In the genomic region with DNA sequence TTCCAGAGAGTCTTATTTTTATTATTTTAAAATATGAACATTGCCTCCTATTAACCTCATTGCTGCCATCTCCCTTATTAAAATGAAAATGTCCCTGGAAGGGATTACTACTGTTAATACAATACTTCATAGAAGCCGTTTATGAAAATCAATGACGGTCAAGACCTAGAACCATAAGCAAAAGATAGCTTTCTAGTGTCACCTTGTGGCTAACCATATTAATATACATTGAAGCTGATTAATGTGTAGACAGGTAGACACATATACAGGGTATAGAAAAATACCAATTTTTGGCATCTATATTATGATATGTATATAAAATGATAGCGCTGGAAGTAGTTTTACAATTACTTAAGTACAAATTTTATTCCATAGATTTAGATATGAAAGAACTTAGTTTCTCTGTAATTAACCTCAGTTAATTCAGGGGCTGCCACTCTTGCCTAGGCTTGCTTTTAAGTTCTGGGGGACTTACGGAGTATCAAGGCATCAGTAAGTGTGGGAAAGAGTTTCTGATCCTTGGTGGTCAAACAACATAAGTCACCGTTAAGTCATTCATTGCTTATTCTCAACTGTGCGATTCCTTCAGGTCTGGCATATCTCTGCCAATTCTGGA, we compare ENCODE assay signal across 8 cellular contexts. TPM values are rescaled to one million over a fixed set of nuclear protein-coding genes. Genes with fewer than 3 reads are reported as not detected.
A peak's percentile ranks its signal among the peaks of the same experiment; 100 is the strongest.
DNase-seq lines count a peak whose midpoint lies in the region; ATAC-seq and TF ChIP-seq lines count a peak whose summit lies in the region.

No MANE protein-coding gene starts in this region.

- H4K20me1 ChIP-seq in PC-9 (ENCODE audit: insufficient read depth) = no peaks in the 10 kb centered on the region

- H3K4me3 ChIP-seq in AG10803 (ENCODE audit: low read length) (no peak overlapping the region), PC-9 (no peak overlapping the region), fibroblast of the aortic adventitia (ENCODE audit: low read depth, low read length) (no peak overlapping the region)

- DNase-seq in AG10803 (ENCODE audit: low read depth) (peak; percentile 55), PC-9 (peak in 1 of 2 experiments; percentile 50), fibroblast of the aortic adventitia (ENCODE audit: low read depth) (peak; percentile 81), occipital lobe (lab: John Stamatoyannopoulos, UW) (no peak)

- no peaks in the 10 kb centered on the region for H3K9me3 ChIP-seq in PC-9 (ENCODE audit: insufficient read depth, low read depth)

- POLR2A ChIA-PET in PC-9 (lab: Charles Lee; ENCODE audit: unreplicated experiment) = interaction anchor here (0.5 kb wide), 1 partner anchor 370 kb away, joined by 4 read pairs; no protein-coding TSS in a partner anchor

- CTCF ChIA-PET in PC-9 (lab: Charles Lee) = interaction anchor here (0.6 to 2.0 kb wide), 6 partner anchors 11 to 1295 kb away, joined by 4 to 13 read pairs (median 8); no protein-coding TSS in a partner anchor

- peaks cover 22% of the 10 kb centered on the region for H3K4me1 ChIP-seq in PC-9 (replicated peaks; ENCODE audit: insufficient read depth)

- BruUV-seq in PC-9 (replicated peaks; lab: Mats Ljungman, UMichigan) = no TSS peak

- no peaks in the 10 kb centered on the region for H3F3A ChIP-seq in PC-9 (ENCODE audit: insufficient read depth, low read depth)

- intact Hi-C loops in PC-9 (cut with micrococcal nuclease; ENCODE audit: unreplicated experiment) = loop anchor here (2.0 kb wide), 1 partner anchor 174 kb away; no protein-coding TSS in a partner anchor

- H2AFZ ChIP-seq in PC-9 = no peak overlapping the region

- ATAC-seq in GM21723 (IDR thresholded peaks at IDR 0.05; ENCODE audit: unreplicated experiment) = peak; percentile 20
- ATAC-seq in GM21367 (IDR thresholded peaks at IDR 0.05; ENCODE audit: unreplicated experiment) = no peak
- no peak for ATAC-seq in GM18511 (IDR thresholded peaks at IDR 0.05; ENCODE audit: unreplicated experiment)
- ATAC-seq in GM18502 (IDR thresholded peaks at IDR 0.05; ENCODE audit: poor library complexity, unreplicated experiment) = no peak

- TF ChIP-seq CTCF in AG10803 (conservative IDR thresholded peaks at IDR 0.05; ENCODE audit: low read length) = peak; percentile 65
- TF ChIP-seq CTCF in PC-9 (conservative IDR thresholded peaks at IDR 0.05) = peak; percentile 78
- TF ChIP-seq CTCF in fibroblast of the aortic adventitia (IDR thresholded peaks at IDR 0.05; ENCODE audit: insufficient read depth, low read length) = peak; percentile 44

- no peaks in the 10 kb centered on the region for H3K27me3 ChIP-seq in PC-9 (ENCODE audit: insufficient read depth, low read depth)

- no peak overlapping the region for H3K4me2 ChIP-seq in PC-9

- no peak overlapping the region for H3K27ac ChIP-seq in PC-9

- peaks cover 24% of the 10 kb centered on the region for H3K79me2 ChIP-seq in PC-9 (ENCODE audit: low read depth)

- 0 out of 2 replicates have a peak, but pooled peaks cover 5% of the 10 kb centered on the region for H3K36me3 ChIP-seq in PC-9 (ENCODE audit: low read depth)

- no peaks in the 10 kb centered on the region for H3K9me2 ChIP-seq in PC-9 (ENCODE audit: insufficient read depth)

RNA-seq across cellular contexts. Expression of gene YTHDC2, which starts 2.5 kb away (rescaled TPM):
- total RNA-seq in PC-9 (2021) = 14.9 and 18.6 TPM in 2 replicates
- total RNA-seq in fibroblast of the aortic adventitia (ENCODE audit: low replicate concordance) = 24.0 and 28.1 TPM in 2 replicates
- 63.2 TPM for total RNA-seq in occipital lobe

RNA-seq across cellular contexts. Expression of gene MCC, which starts 22.7 kb away (rescaled TPM):
- total RNA-seq in PC-9 (2021) (2.5 TPM in 2 replicates), fibroblast of the aortic adventitia (ENCODE audit: low replicate concordance) (58.6 and 62.4 TPM in 2 replicates), occipital lobe (15.8 TPM)
